ENCODE assay signal across 21 cellular contexts in the genomic region with DNA sequence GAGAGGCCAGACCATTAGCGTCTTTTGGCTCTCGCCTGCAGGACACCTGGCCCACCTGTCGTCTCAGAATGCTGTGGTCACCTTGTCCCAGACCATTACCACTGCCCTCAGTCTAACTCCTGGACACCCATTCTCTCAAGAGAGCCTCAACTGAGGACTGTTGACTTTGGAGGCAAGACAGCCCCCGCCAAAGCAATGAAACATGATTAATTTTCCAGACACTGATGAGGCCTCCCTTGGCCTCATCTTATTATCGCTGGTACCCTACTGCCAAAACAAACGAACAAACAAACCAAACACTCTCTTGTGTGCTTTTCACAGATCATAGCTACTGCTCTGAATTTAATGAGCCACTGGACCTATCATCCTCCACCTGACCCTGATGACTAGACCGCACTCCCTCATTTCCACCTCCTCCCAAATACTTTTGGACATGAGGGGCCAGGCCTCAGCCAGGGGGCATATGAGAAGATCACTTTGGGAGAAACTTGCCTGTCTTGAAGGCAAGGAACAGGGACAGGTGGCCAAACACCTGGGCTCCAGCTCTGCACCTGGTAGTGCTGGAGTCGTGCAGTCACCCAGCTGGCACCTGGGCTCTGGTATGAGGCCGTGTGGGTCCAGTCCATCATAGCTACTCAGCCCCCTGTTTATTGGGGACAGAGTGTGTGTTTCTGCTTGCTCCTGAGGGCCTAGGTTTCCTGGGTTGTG. TPM values are rescaled to one million over a fixed set of nuclear protein-coding genes. Genes with fewer than 3 reads are reported as not detected.
DNase-seq lines count a peak whose midpoint lies in the region; ATAC-seq and TF ChIP-seq lines count a peak whose summit lies in the region.
"Had no signal": no experiment of that assay in that cellular context is flagged by ENCODE, and none has a peak within 500 bp of the region (broad histone marks: within the 10 kb centered on the region; RNA-seq: fewer than 3 reads in every experiment).

No MANE protein-coding gene starts in this region.

- no peak for TF ChIP-seq POLR2A in spleen (IDR thresholded peaks at IDR 0.05)

- no peak overlapping the region for H3K27ac Mint-ChIP-seq in glutamatergic neuron (ENCODE audit: unreplicated experiment)
- H3K27ac Mint-ChIP-seq: activated naive CD8-positive, alpha-beta T cell; IgD-negative memory B cell; immature natural killer cell; stimulated activated memory B cell treated with anti-CD40 and anti-IgM and Interleukin-4, amounts not matched to agents 10 μg/mL and 1 μg/mL and 100 μg/mL, for 72 hours had no signal

- no peak for ATAC-seq in Right ventricle myocardium inferior
- ATAC-seq: stimulated activated memory B cell treated with anti-CD40 and anti-IgM and Interleukin-4, amounts not matched to agents 10 μg/mL and 1 μg/mL and 100 μg/mL, for 72 hours had no signal

- H3K4me1 ChIP-seq in spleen: peaks cover 0 to 23% (median 12%) of the 10 kb centered on the region in 6 donors

- H3K27me3 ChIP-seq in spleen (replicated peaks in 1 of 7): peaks cover 0 to 2% (median 0%) of the 10 kb centered on the region in 7 donors
- H3K27me3 ChIP-seq: cardiac muscle cell, neutrophil, upper lobe of left lung had no signal

- no peaks in the 10 kb centered on the region for H3K36me3 Mint-ChIP-seq in glutamatergic neuron (ENCODE audit: unreplicated experiment)
- H3K36me3 Mint-ChIP-seq: activated naive CD8-positive, alpha-beta T cell; IgD-negative memory B cell; immature natural killer cell; stimulated activated memory B cell treated with anti-CD40 and anti-IgM and Interleukin-4, amounts not matched to agents 10 μg/mL and 1 μg/mL and 100 μg/mL, for 72 hours had no signal

- no peaks in the 10 kb centered on the region for H3K9me3 ChIP-seq in spleen
- H3K9me3 ChIP-seq: neutrophil, upper lobe of left lung had no signal

- no peak for TF ChIP-seq CTCF in glutamatergic neuron (IDR thresholded peaks at IDR 0.05; ENCODE audit: partially characterized antibody, unreplicated experiment)
- TF ChIP-seq CTCF in spleen (IDR thresholded peaks at IDR 0.05 in 8 of 11, conservative IDR thresholded peaks at IDR 0.05 in 3 of 11): no peak
- TF ChIP-seq CTCF in foreskin fibroblast (IDR thresholded peaks at IDR 0.05; ENCODE audit: low read depth, low read length): no peak

- H3K27me3 Mint-ChIP-seq in glutamatergic neuron (ENCODE audit: unreplicated experiment): peaks cover 7% of the 10 kb centered on the region
- H3K27me3 Mint-ChIP-seq: activated naive CD8-positive, alpha-beta T cell had no signal

- H3K36me3 ChIP-seq in spleen: peaks cover 0 to 4% (median 0%) of the 10 kb centered on the region in 6 donors
- H3K36me3 ChIP-seq: cardiac muscle cell, neutrophil had no signal

- intact Hi-C loops in cardiac septum (cut with DNase I) (loop anchor here (2.0 kb wide), 1 partner anchor 29 kb away; no protein-coding TSS in a partner anchor), Right ventricle myocardium inferior (cut with DNase I) (no loop called here), spleen (cut with DNase I; ENCODE audit: low total_unique reads) (no loop called here)

- H3K4me3 Mint-ChIP-seq in glutamatergic neuron (ENCODE audit: unreplicated experiment): peak overlapping the region; percentile 25
- H3K4me3 Mint-ChIP-seq: activated naive CD8-positive, alpha-beta T cell; IgD-negative memory B cell; immature natural killer cell; stimulated activated memory B cell treated with anti-CD40 and anti-IgM and Interleukin-4, amounts not matched to agents 10 μg/mL and 1 μg/mL and 100 μg/mL, for 72 hours had no signal

- peaks cover 5% of the 10 kb centered on the region for H3K9me3 Mint-ChIP-seq in glutamatergic neuron (ENCODE audit: unreplicated experiment)
- H3K9me3 Mint-ChIP-seq: IgD-negative memory B cell; immature natural killer cell; stimulated activated memory B cell treated with anti-CD40 and anti-IgM and Interleukin-4, amounts not matched to agents 10 μg/mL and 1 μg/mL and 100 μg/mL, for 72 hours had no signal

- H3K4me1 Mint-ChIP-seq in glutamatergic neuron (ENCODE audit: low read depth, unreplicated experiment): peaks cover 25% of the 10 kb centered on the region
- H3K4me1 Mint-ChIP-seq: IgD-negative memory B cell, immature natural killer cell had no signal

- peak; percentile 63 for DNase-seq in cardiac septum (ENCODE audit: low spot score)
- no peak for DNase-seq in Right ventricle myocardium inferior (ENCODE audit: missing footprints)
- peak; percentile 83 for DNase-seq in NCI-H69 (lab: John Stamatoyannopoulos, UW)
- DNase-seq in glutamatergic neuron: no peak
- peak; percentile 28 for DNase-seq in spleen
- DNase-seq in KG1 (lab: John Stamatoyannopoulos, UW): no peak
- DNase-seq in DMS79 treated with DMSO at 0.1 percent for 48 hours (lab: John Stamatoyannopoulos, UW): no peak
- no peak for DNase-seq in foreskin fibroblast
- DNase-seq: activated CD4-positive, alpha-beta T cell treated with anti-CD3 and anti-CD28 coated beads for 1 hour; foreskin melanocyte; immature natural killer cell; NCI-H1048; NCI-H524 treated with DMSO at 0.1 percent for 48 hours; T-helper 2 cell had no signal

- H3K4me3 ChIP-seq in spleen: no peak overlapping the region
- no peak overlapping the region for H3K4me3 ChIP-seq in foreskin fibroblast (ENCODE audit: low read depth in 1 of 2, low read length in 2 of 2)
- H3K4me3 ChIP-seq: cardiac muscle cell, upper lobe of left lung had no signal

- WGBS in spleen, 5 donors: 86 to 93% (median 89%) methylated on average over 9 of the region's 9 CpGs

- H3K27ac ChIP-seq in spleen: no peak overlapping the region
- H3K27ac ChIP-seq: cardiac muscle cell, neutrophil, upper lobe of left lung had no signal

RNA-seq across cellular contexts. Expression of gene ALS2CL, which starts 27.6 kb away (rescaled TPM):
- total RNA-seq in cardiac septum (32.5 TPM), Right ventricle myocardium inferior (36.9 TPM), glutamatergic neuron (ENCODE audit: unreplicated experiment) (0.51 TPM), spleen (10 to 100 TPM; 16.3 to 45.7 (median 29.8) TPM)
- 10 to 100 TPM in 2 of 3 donors, 1 to 10 TPM in 1; 7.9 to 61.2 (median 34.9) TPM for polyA plus RNA-seq in spleen
- polyA plus RNA-seq: immature natural killer cell had no signal

RNA-seq across cellular contexts. Expression of gene TMIE, which starts 35.3 kb away (rescaled TPM):
- 0.51 TPM for total RNA-seq in cardiac septum
- total RNA-seq in Right ventricle myocardium inferior: 0.89 TPM
- not detected for total RNA-seq in glutamatergic neuron (ENCODE audit: unreplicated experiment)
- total RNA-seq in spleen: 1 to 10 TPM in 2 of 7 donors, under 1 TPM in 3, not detected in 2; 0.23 to 1.6 (median 0.74) TPM
- under 1 TPM; 0.48 to 0.77 (median 0.61) TPM for polyA plus RNA-seq in spleen
- polyA plus RNA-seq: IgD-negative memory B cell, immature natural killer cell had no signal

RNA-seq across cellular contexts. Expression of gene PRSS50, which starts 51.8 kb away (rescaled TPM):
- 0.78 TPM for total RNA-seq in cardiac septum
- total RNA-seq in Right ventricle myocardium inferior: 0.11 TPM
- total RNA-seq in glutamatergic neuron (ENCODE audit: unreplicated experiment): not detected
- under 1 TPM in 2 of 7 donors, not detected in 5; 0.14 to 0.34 TPM for total RNA-seq in spleen
- not detected for polyA plus RNA-seq in spleen
- total RNA-seq: skeletal muscle tissue had no signal
- polyA plus RNA-seq: IgD-negative memory B cell, immature natural killer cell had no signal

RNA-seq across cellular contexts. Expression of gene FAM240A, which starts 53.6 kb away (rescaled TPM):
- not detected for total RNA-seq in cardiac septum
- not detected for total RNA-seq in Right ventricle myocardium inferior
- total RNA-seq in glutamatergic neuron (ENCODE audit: unreplicated experiment): not detected
- not detected for total RNA-seq in spleen
- polyA plus RNA-seq in spleen: under 1 TPM in 1 of 3 donors, not detected in 2; 0.13 TPM
- total RNA-seq: cardiac muscle cell, skeletal muscle tissue, upper lobe of left lung had no signal
- polyA plus RNA-seq: cardiac muscle cell, IgD-negative memory B cell, immature natural killer cell had no signal

Comparison
In these comparisons a context has a peak if more than half of its experiments do, and no peak if none do; other contexts are left out.
1. DNase-seq: peak in cardiac septum (single experiment), NCI-H69 (single experiment) and spleen (single experiment); none in Right ventricle myocardium inferior (single experiment), glutamatergic neuron (single experiment), KG1 (single experiment), DMS79 treated with DMSO at 0.1 percent for 48 hours (single experiment) and foreskin fibroblast (0 of 2).
2. RNA of gene ALS2CL, which starts 27.6 kb away (total RNA-seq): 36.9 TPM in Right ventricle myocardium inferior (single experiment), 32.5 TPM in cardiac septum (single experiment) and 16.3 to 45.7 TPM in spleen; 0.51 TPM in glutamatergic neuron (single experiment); every median in the first group is over 10 times any median in the second.